Comparison of ENCODE assay signal across 8 cellular contexts in genomic region chr10:109852004-109852717, GRCh38.
A peak's percentile ranks its signal among the peaks of the same experiment; 100 is the strongest.
DNase-seq lines count a peak whose midpoint lies in the region; ATAC-seq, FAIRE-seq and TF ChIP-seq lines count a peak whose summit lies in the region.

No MANE protein-coding gene starts in this region.

- no peak overlapping the region for H3K4me3 ChIP-seq in AG04450 (ENCODE audit: low read depth, low read length)
- no peak overlapping the region for H3K4me3 ChIP-seq in HepG2 (replicated peaks in 1 of 3; ENCODE audit: insufficient read depth in 1 of 3, low read depth in 2 of 3, low read length in 3 of 3)

- H3K4me2 ChIP-seq in HepG2 (ENCODE audit: low read depth, low read length), result no peak overlapping the region

- peaks cover 2% of the 10 kb centered on the region for H3K27me3 Mint-ChIP-seq in activated CD4-positive, alpha-beta T cell treated with anti-CD3 and anti-CD28 coated beads for 36 hours
- H3K27me3 Mint-ChIP-seq in chondrocyte (ENCODE audit: low read depth), result peaks cover 2% of the 10 kb centered on the region

- peak; percentile 68 for TF ChIP-seq RAD21 in HepG2 (CRISPR knock-in tag; IDR thresholded peaks at IDR 0.05)

- H3K79me2 ChIP-seq in HepG2 (ENCODE audit: insufficient read depth, low read length), result no peaks in the 10 kb centered on the region

- peak; percentile 72 for FAIRE-seq in HepG2 (lab: Jason Lieb, UNC)

- no peaks in the 10 kb centered on the region for H3K36me3 Mint-ChIP-seq in activated CD4-positive, alpha-beta T cell treated with anti-CD3 and anti-CD28 coated beads for 36 hours (ENCODE audit: low read depth)
- H3K36me3 Mint-ChIP-seq in chondrocyte (ENCODE audit: low read depth), result no peaks in the 10 kb centered on the region

- no peak overlapping the region for H3K27ac Mint-ChIP-seq in activated CD4-positive, alpha-beta T cell treated with anti-CD3 and anti-CD28 coated beads for 36 hours
- no peak overlapping the region for H3K27ac Mint-ChIP-seq in chondrocyte (ENCODE audit: unreplicated experiment)

- H3K9me3 Mint-ChIP-seq in activated CD4-positive, alpha-beta T cell treated with anti-CD3 and anti-CD28 coated beads for 36 hours (ENCODE audit: low read depth), result no peaks in the 10 kb centered on the region
- no peaks in the 10 kb centered on the region for H3K9me3 Mint-ChIP-seq in chondrocyte (ENCODE audit: low read depth)

- peak; percentile 95 for ATAC-seq in GM18867 (IDR thresholded peaks at IDR 0.05; ENCODE audit: unreplicated experiment)
- peak; percentile 95 for ATAC-seq in HG03097 (IDR thresholded peaks at IDR 0.05; ENCODE audit: low FRiP score, unreplicated experiment)
- ATAC-seq in activated CD4-positive, alpha-beta T cell treated with anti-CD3 and anti-CD28 coated beads for 36 hours, result peak; percentile 89
- ATAC-seq in HepG2, result peak; percentile 96

- H3K9me3 ChIP-seq in AG04450 (ENCODE audit: control insufficient read depth, insufficient read depth, low read length), result no peaks in the 10 kb centered on the region
- no peaks in the 10 kb centered on the region for H3K9me3 ChIP-seq in HepG2 (ENCODE audit: low read length)

- H4K20me1 ChIP-seq in HepG2 (ENCODE audit: insufficient read depth, low read length), result no peaks in the 10 kb centered on the region

- no TSS peak for BruUV-seq in HepG2 (replicated peaks; lab: Mats Ljungman, UMichigan)

- in situ Hi-C loops in HepG2 (cut with HindIII; ENCODE audit: extremely low pct_ligation_motif_present, low pct_unique_long_range_greater_than_20kb), result no loop called here

- peak; percentile 15 for DNase-seq in AG04450 (ENCODE audit: low read depth, low spot score)
- peak; percentile 10 for DNase-seq in NCI-H345 treated with DMSO at 0.1 percent for 48 hours (lab: John Stamatoyannopoulos, UW; ENCODE audit: unreplicated experiment)
- peak; percentile 88 for DNase-seq in activated CD4-positive, alpha-beta T cell treated with anti-CD3 and anti-CD28 coated beads for 36 hours
- DNase-seq in chondrocyte (ENCODE audit: low spot score), result no peak
- DNase-seq in HepG2 (ENCODE audit: low spot score), result peak; percentile 50
- peak; percentile 69 to 75 for DNase-seq in stimulated activated CD4-positive, alpha-beta T cell treated with anti-CD3 and anti-CD28 coated beads, Interleukin-4, amount 100 ng/mL, for 48 hours (ENCODE audit: low read depth in 2 of 2)

- H3K9ac ChIP-seq in HepG2 (ENCODE audit: insufficient read depth, low read depth, low read length), result no peak overlapping the region

- H3K27ac ChIP-seq in AG04450 (ENCODE audit: low read depth, low read length), result no peak overlapping the region
- no peak overlapping the region for H3K27ac ChIP-seq in HepG2 (ENCODE audit: extremely low read length, insufficient read depth, low read length)

- TF ChIP-seq EP300 in HepG2 (IDR thresholded peaks at IDR 0.05; ENCODE audit: low read depth in 2 of 2, low read length in 2 of 2) (no peak), HepG2 (CRISPR knock-in tag; IDR thresholded peaks at IDR 0.05; ENCODE audit: borderline replicate concordance) (no peak)

- no peak overlapping the region for H2AFZ ChIP-seq in HepG2 (ENCODE audit: low read length)

- CTCF ChIA-PET in AG04450 (lab: Charles Lee) (interaction anchor here (0.7 to 2.1 kb wide), 3 partner anchors 11 to 23 kb away, joined by 3 to 9 read pairs (median 4); no protein-coding TSS in a partner anchor), HepG2 (lab: Yijun Ruan, JAX; ENCODE audit: low intra/inter-chr PET ratio, low total read pairs) (no interaction called here)
- CTCF ChIA-PET in activated CD4-positive, alpha-beta T cell treated with anti-CD3 and anti-CD28 coated beads for 36 hours (lab: Charles Lee), result interaction anchor here (0.6 to 3.0 kb wide), 9 partner anchors 8 to 130 kb away, joined by 3 to 18 read pairs (median 4); no protein-coding TSS in a partner anchor

- POLR2A ChIA-PET in AG04450 (lab: Yijun Ruan, JAX) (no interaction called here), HepG2 (lab: Yijun Ruan, JAX) (no interaction called here)
- POLR2A ChIA-PET in activated CD4-positive, alpha-beta T cell treated with anti-CD3 and anti-CD28 coated beads for 36 hours (lab: Charles Lee), result no interaction called here

- H3K4me3 Mint-ChIP-seq in activated CD4-positive, alpha-beta T cell treated with anti-CD3 and anti-CD28 coated beads for 36 hours, result no peak overlapping the region
- H3K4me3 Mint-ChIP-seq in chondrocyte (ENCODE audit: unreplicated experiment), result no peak overlapping the region

- TF ChIP-seq CTCF in AG04450 (IDR thresholded peaks at IDR 0.05; ENCODE audit: low read depth, low read length), result peak; percentile 92
- peak; percentile 93 for TF ChIP-seq CTCF in chondrocyte (IDR thresholded peaks at IDR 0.05)
- peak; percentile 92 for TF ChIP-seq CTCF in HepG2 (CRISPR knock-in tag; IDR thresholded peaks at IDR 0.05)

- WGBS in HepG2 (ENCODE audit: low lambda C conversion rate), result 8% methylated on average over 15 of the region's 15 CpGs

- peaks cover 15% of the 10 kb centered on the region for H3K27me3 ChIP-seq in AG04450 (ENCODE audit: control insufficient read depth, insufficient read depth, low read length)
- peaks cover 0 to 4% of the 10 kb centered on the region in 2 experiments; a peak in 1 of 5 replicates for H3K27me3 ChIP-seq in HepG2 (ENCODE audit: control insufficient read depth in 1 of 2, insufficient read depth in 2 of 2, low read length in 2 of 2)

- H3K4me1 Mint-ChIP-seq in activated CD4-positive, alpha-beta T cell treated with anti-CD3 and anti-CD28 coated beads for 36 hours, result peaks cover 15% of the 10 kb centered on the region
- peaks cover 7% of the 10 kb centered on the region for H3K4me1 Mint-ChIP-seq in chondrocyte (ENCODE audit: low read depth)

- no peaks in the 10 kb centered on the region for H3K4me1 ChIP-seq in HepG2 (ENCODE audit: insufficient read depth, low read length)

- no peak for TF ChIP-seq POLR2A in HepG2 (IDR thresholded peaks at IDR 0.05; ENCODE audit: insufficient read depth in 1 of 2, low read depth in 2 of 2, low read length in 2 of 2)

- intact Hi-C loops in activated CD4-positive, alpha-beta T cell treated with anti-CD3 and anti-CD28 coated beads for 36 hours (cut with DNase I, micrococcal nuclease), result no loop called here
- intact Hi-C loops in HepG2 (cut with micrococcal nuclease; ENCODE audit: unreplicated experiment), result loop anchor here (2.0 to 5.0 kb wide), 2 partner anchors 77 to 440 kb away; no protein-coding TSS in a partner anchor

- no peaks in the 10 kb centered on the region for H3K36me3 ChIP-seq in HepG2 (replicated peaks in 1 of 2; ENCODE audit: control insufficient read depth in 1 of 2, insufficient read depth in 2 of 2, low read length in 2 of 2)

TF ChIP-seq in HepG2, 621 proteins besides CTCF, POLR2A, EP300 and RAD21 (continues in another document):
- no peak for TF ChIP-seq ZNF547 (CRISPR knock-in tag; IDR thresholded peaks at IDR 0.05)
- TF ChIP-seq ZBTB49 (CRISPR knock-in tag; IDR thresholded peaks at IDR 0.05; ENCODE audit: borderline replicate concordance), result no peak
- TF ChIP-seq MXI1 (IDR thresholded peaks at IDR 0.05; ENCODE audit: borderline replicate concordance, low read depth, low read length), result no peak
- TF ChIP-seq TEAD3 (CRISPR knock-in tag; optimal IDR thresholded peaks at IDR 0.05; ENCODE audit: borderline replicate concordance), result peak; percentile 6
- TF ChIP-seq ZNF564 (CRISPR knock-in tag; IDR thresholded peaks at IDR 0.05), result no peak
- 0 out of 2 replicates have a peak, but pooled peaks have one; percentile 27 for TF ChIP-seq ZNF138 (CRISPR knock-in tag; IDR thresholded peaks at IDR 0.05; ENCODE audit: low read depth)
- TF ChIP-seq STAG1 (CRISPR knock-in tag; IDR thresholded peaks at IDR 0.05), result peak; percentile 90
- 0 out of 2 replicates have a peak, but pooled peaks have one; percentile 9 for TF ChIP-seq TFAP4 (IDR thresholded peaks at IDR 0.05; ENCODE audit: borderline replicate concordance, low read depth)
- peak; percentile 51; the same call in 1 of the 2 replicates for TF ChIP-seq KDM2A (CRISPR knock-in tag; IDR thresholded peaks at IDR 0.05; ENCODE audit: borderline replicate concordance, low read depth)
- no peak for TF ChIP-seq ZSCAN29 (CRISPR knock-in tag; conservative IDR thresholded peaks at IDR 0.05)
- TF ChIP-seq ZBTB43 (CRISPR knock-in tag; conservative IDR thresholded peaks at IDR 0.05), result no peak
- no peak for TF ChIP-seq HNRNPH1 (optimal IDR thresholded peaks at IDR 0.05; ENCODE audit: low read depth, low read length)
- no peak for TF ChIP-seq ZSCAN31 (CRISPR knock-in tag; IDR thresholded peaks at IDR 0.05; ENCODE audit: low read depth)
- no peak for TF ChIP-seq ZNF7 (CRISPR knock-in tag; IDR thresholded peaks at IDR 0.05)
